18 cellular contexts compared by ENCODE assay signal in genomic region chr1:43976890-43977289, GRCh38. TPM values are rescaled to one million over a fixed set of nuclear protein-coding genes. Genes with fewer than 3 reads are reported as not detected.
A peak's percentile ranks its signal among the peaks of the same experiment; 100 is the strongest.
DNase-seq lines count a peak whose midpoint lies in the region; ATAC-seq, FAIRE-seq and TF ChIP-seq lines count a peak whose summit lies in the region.
"Had no signal": no experiment of that assay in that cellular context is flagged by ENCODE, and none has a peak within 500 bp of the region (broad histone marks: within the 10 kb centered on the region; RNA-seq: fewer than 3 reads in every experiment).

No MANE protein-coding gene starts in this region.

- TF ChIP-seq POLR2A in NB4 (IDR thresholded peaks at IDR 0.05; ENCODE audit: extremely low read depth, insufficient read length), result no peak

- H3K36me3 ChIP-seq in endodermal cell (ENCODE audit: control insufficient read depth, insufficient read depth, low read length) (peaks cover 36% of the 10 kb centered on the region), psoas muscle (ENCODE audit: insufficient read depth in 1 of 2, low read depth in 1 of 2) (peaks cover 2 to 42% of the 10 kb centered on the region in 2 donors)

- peak overlapping the region; percentile 83 for H3K4me3 Mint-ChIP-seq in activated CD8-positive, alpha-beta memory T cell treated with anti-CD3 and anti-CD28 coated beads, Interleukin-2, amount 10 ng/mL, durations not matched to agents 7 days and 5 days
- peak overlapping the region; percentile 72 for H3K4me3 Mint-ChIP-seq in endodermal cell

- CTCF ChIA-PET in activated CD8-positive, alpha-beta memory T cell treated with anti-CD3 and anti-CD28 coated beads, Interleukin-2, amount 10 ng/mL, durations not matched to agents 7 days and 5 days (lab: Charles Lee), result no interaction called here

- no peak for DNase-seq in activated CD8-positive, alpha-beta memory T cell treated with anti-CD3 and anti-CD28 coated beads, Interleukin-2, amount 10 ng/mL, durations not matched to agents 7 days and 5 days
- no peak for DNase-seq in activated CD8-positive, alpha-beta memory T cell treated with anti-CD3 and anti-CD28 coated beads, Interleukin-2, amount 50 U/mL, for 4 hours
- no peak for DNase-seq in NB4 (ENCODE audit: low read depth)
- DNase-seq in endodermal cell, result no peak
- DNase-seq in psoas muscle, result no peak
- DNase-seq in amygdala (lab: John Stamatoyannopoulos, UW), result no peak
- no peak for DNase-seq in HTR-8/SVneo (ENCODE audit: insufficient read length, low spot score)
- no peak for DNase-seq in GF-D8 (lab: John Stamatoyannopoulos, UW)
- DNase-seq: activated CD4-positive, alpha-beta T cell treated with anti-CD3 and anti-CD28 coated beads for 1 hour; amniotic stem cell; effector memory CD4-positive, alpha-beta T cell; EL; MG63; NCI-H510A treated with DMSO at 0.1 percent for 48 hours; SIG-M5 had no signal

- intact Hi-C loops in psoas muscle (cut with DNase I), result no loop called here

- H3K9me3 Mint-ChIP-seq in activated CD8-positive, alpha-beta memory T cell treated with anti-CD3 and anti-CD28 coated beads, Interleukin-2, amount 10 ng/mL, durations not matched to agents 7 days and 5 days (ENCODE audit: low read depth), result no peaks in the 10 kb centered on the region
- no peaks in the 10 kb centered on the region for H3K9me3 Mint-ChIP-seq in endodermal cell

- H3K4me1 ChIP-seq in endodermal cell (ENCODE audit: control insufficient read depth, insufficient read depth, low read length), result peaks cover 7% of the 10 kb centered on the region
- H3K4me1 ChIP-seq in psoas muscle, result peaks cover 39% of the 10 kb centered on the region

- H3K9ac ChIP-seq in endodermal cell (ENCODE audit: extremely low read depth, low read length, poor library complexity, severe bottlenecking), result no peak overlapping the region

- no peak overlapping the region for H3K27ac Mint-ChIP-seq in activated CD8-positive, alpha-beta memory T cell treated with anti-CD3 and anti-CD28 coated beads, Interleukin-2, amount 10 ng/mL, durations not matched to agents 7 days and 5 days
- no peak overlapping the region for H3K27ac Mint-ChIP-seq in endodermal cell

- TF ChIP-seq CTCF in NB4 (IDR thresholded peaks at IDR 0.05; ENCODE audit: low read depth, low read length), result no peak
- TF ChIP-seq CTCF in endodermal cell (conservative IDR thresholded peaks at IDR 0.05), result no peak
- TF ChIP-seq CTCF in psoas muscle (IDR thresholded peaks at IDR 0.05), result no peak

- H3K4me3 ChIP-seq in NB4 (ENCODE audit: low read depth, low read length), result peak overlapping the region; percentile 91
- H3K4me3 ChIP-seq in endodermal cell (ENCODE audit: low read length), result peak overlapping the region; percentile 53
- peak overlapping the region; percentile 27 for H3K4me3 ChIP-seq in psoas muscle

- H3K36me3 Mint-ChIP-seq in activated CD8-positive, alpha-beta memory T cell treated with anti-CD3 and anti-CD28 coated beads, Interleukin-2, amount 10 ng/mL, durations not matched to agents 7 days and 5 days, result peaks cover 24% of the 10 kb centered on the region
- peaks cover 36% of the 10 kb centered on the region for H3K36me3 Mint-ChIP-seq in endodermal cell (ENCODE audit: low read depth)

- peaks cover 53% of the 10 kb centered on the region for H3K4me1 Mint-ChIP-seq in activated CD8-positive, alpha-beta memory T cell treated with anti-CD3 and anti-CD28 coated beads, Interleukin-2, amount 10 ng/mL, durations not matched to agents 7 days and 5 days
- peaks cover 29% of the 10 kb centered on the region for H3K4me1 Mint-ChIP-seq in endodermal cell

- no peaks in the 10 kb centered on the region for H3K27me3 ChIP-seq in endodermal cell (ENCODE audit: control insufficient read depth, insufficient read depth, low read length, poor library complexity, severe bottlenecking)
- H3K27me3 ChIP-seq in psoas muscle (ENCODE audit: insufficient read depth in 3 of 3, low read length in 2 of 3), result no peaks in the 10 kb centered on the region
- H3K27me3 ChIP-seq: heart left ventricle, MG63, suprapubic skin had no signal

- no peaks in the 10 kb centered on the region for H3K9me3 ChIP-seq in endodermal cell (ENCODE audit: control insufficient read depth, low read length)
- no peaks in the 10 kb centered on the region for H3K9me3 ChIP-seq in psoas muscle
- H3K9me3 ChIP-seq: heart left ventricle, MG63, prostate gland, suprapubic skin had no signal

- FAIRE-seq in HTR-8/SVneo (lab: Jason Lieb, UNC), result no peak

- WGBS in endodermal cell (ENCODE audit: insufficient coverage in 1 of 2, insufficient read length in 1 of 2), 2 experiments, result 92 to 95% methylated on average over 8 of the region's 8 CpGs
- 88 to 93% (median 92%) methylated on average over 8 of the region's 8 CpGs for WGBS in psoas muscle, 3 donors

- ATAC-seq in activated CD8-positive, alpha-beta memory T cell treated with anti-CD3 and anti-CD28 coated beads, Interleukin-2, amount 10 ng/mL, durations not matched to agents 7 days and 5 days, result no peak
- no peak for ATAC-seq in psoas muscle
- ATAC-seq: heart left ventricle had no signal

- H3K27me3 Mint-ChIP-seq in activated CD8-positive, alpha-beta memory T cell treated with anti-CD3 and anti-CD28 coated beads, Interleukin-2, amount 10 ng/mL, durations not matched to agents 7 days and 5 days, result no peaks in the 10 kb centered on the region
- no peaks in the 10 kb centered on the region for H3K27me3 Mint-ChIP-seq in endodermal cell (ENCODE audit: insufficient read depth)

- H3K27ac ChIP-seq in endodermal cell (ENCODE audit: low read depth, low read length) (no peak overlapping the region), psoas muscle (no peak overlapping the region)
- H3K27ac ChIP-seq: heart left ventricle, prostate gland, suprapubic skin had no signal

RNA-seq across cellular contexts. Expression of gene B4GALT2, which starts 2.1 kb away (rescaled TPM):
- total RNA-seq in activated CD8-positive, alpha-beta memory T cell treated with anti-CD3 and anti-CD28 coated beads, Interleukin-2, amount 10 ng/mL, durations not matched to agents 7 days and 5 days, result 10 to 100 TPM; 20.1 to 25.5 TPM
- total RNA-seq in endodermal cell (10 to 100 TPM; 62.7 to 72.7 TPM), psoas muscle (10 to 100 TPM; 33.5 to 54.9 (median 50.7) TPM)
- polyA plus RNA-seq in endodermal cell (2013, experiment 1 of 2), result 89.1 TPM
- polyA plus RNA-seq in endodermal cell (2013, experiment 2 of 2), result 82.9 TPM
- 10 to 100 TPM; 57.1 to 81.0 (median 60.2) TPM for polyA plus RNA-seq in psoas muscle

RNA-seq across cellular contexts. Expression of gene ATP6V0B, which starts 2.1 kb away (rescaled TPM):
- 100 to 1,000 TPM; 108 to 139 TPM for total RNA-seq in activated CD8-positive, alpha-beta memory T cell treated with anti-CD3 and anti-CD28 coated beads, Interleukin-2, amount 10 ng/mL, durations not matched to agents 7 days and 5 days
- total RNA-seq in endodermal cell, result 100 to 1,000 TPM; 108 to 116 TPM
- polyA plus RNA-seq in endodermal cell (2013, experiment 1 of 2), result 120 TPM
- 111 TPM for polyA plus RNA-seq in endodermal cell (2013, experiment 2 of 2)
- total RNA-seq in psoas muscle, result 100 to 1,000 TPM in 3 of 4 donors, 10 to 100 TPM in 1; 87.9 to 133 (median 106) TPM
- polyA plus RNA-seq in psoas muscle, result 100 to 1,000 TPM; 159 to 260 (median 236) TPM

RNA-seq across cellular contexts. Expression of gene DPH2, which starts 7.1 kb away (rescaled TPM):
- 10 to 100 TPM; 28.1 to 39.8 TPM for total RNA-seq in activated CD8-positive, alpha-beta memory T cell treated with anti-CD3 and anti-CD28 coated beads, Interleukin-2, amount 10 ng/mL, durations not matched to agents 7 days and 5 days
- 10 to 100 TPM; 28.5 to 31.3 TPM for total RNA-seq in endodermal cell
- 26.1 TPM for polyA plus RNA-seq in endodermal cell (2013, experiment 1 of 2)
- 19.5 TPM for polyA plus RNA-seq in endodermal cell (2013, experiment 2 of 2)
- total RNA-seq in psoas muscle, result 10 to 100 TPM; 37.8 to 62.9 (median 44.3) TPM
- polyA plus RNA-seq in psoas muscle, result 100 to 1,000 TPM in 1 of 3 donors, 10 to 100 TPM in 2; 53.7 to 123 (median 87.6) TPM

RNA-seq across cellular contexts. Expression of gene CCDC24, which starts 14.5 kb away (rescaled TPM):
- 1 to 10 TPM; 1.3 to 1.5 TPM for total RNA-seq in activated CD8-positive, alpha-beta memory T cell treated with anti-CD3 and anti-CD28 coated beads, Interleukin-2, amount 10 ng/mL, durations not matched to agents 7 days and 5 days
- total RNA-seq in endodermal cell (10 to 100 TPM; 26.6 to 31.1 TPM), psoas muscle (1 to 10 TPM; 1.1 to 1.9 (median 1.6) TPM)
- polyA plus RNA-seq in endodermal cell (2013, experiment 1 of 2), result 13.3 TPM
- 11.1 TPM for polyA plus RNA-seq in endodermal cell (2013, experiment 2 of 2)
- 1 to 10 TPM in 2 of 3 donors, under 1 TPM in 1; 0.83 to 3.9 (median 2.3) TPM for polyA plus RNA-seq in psoas muscle

RNA-seq across cellular contexts. Expression of gene IPO13, which starts 30.1 kb away (rescaled TPM):
- 10 to 100 TPM; 25.3 to 29.4 TPM for total RNA-seq in activated CD8-positive, alpha-beta memory T cell treated with anti-CD3 and anti-CD28 coated beads, Interleukin-2, amount 10 ng/mL, durations not matched to agents 7 days and 5 days
- 10 to 100 TPM; 18.6 to 21.5 TPM for total RNA-seq in endodermal cell
- 20.8 TPM for polyA plus RNA-seq in endodermal cell (2013, experiment 1 of 2)
- polyA plus RNA-seq in endodermal cell (2013, experiment 2 of 2), result 16.2 TPM
- total RNA-seq in psoas muscle, result 100 to 1,000 TPM in 3 of 4 donors, 10 to 100 TPM in 1; 92.4 to 140 (median 108) TPM
- 10 to 100 TPM; 26.8 to 93.0 (median 41.5) TPM for polyA plus RNA-seq in psoas muscle

Comparison
In these comparisons a context has a peak if more than half of its experiments do, and no peak if none do; other contexts are left out.
1. H3K4me3 ChIP-seq: peak in every context shown above with its lines; median percentile 91 in NB4; 53 in endodermal cell; 27 in psoas muscle.